In genomic region chr17:50206604-50207293, GRCh38 we compare ENCODE assay signal across 9 cellular contexts. TPM values are rescaled to one million over a fixed set of nuclear protein-coding genes. Genes with fewer than 3 reads are reported as not detected.
DNase-seq lines count a peak whose midpoint lies in the region; ATAC-seq and TF ChIP-seq lines count a peak whose summit lies in the region.
"Had no signal": no experiment of that assay in that cellular context is flagged by ENCODE, and none has a peak within 500 bp of the region (broad histone marks: within the 10 kb centered on the region; RNA-seq: fewer than 3 reads in every experiment).

No MANE protein-coding gene starts in this region.

- no peaks in the 10 kb centered on the region for H3K36me3 ChIP-seq in SK-N-SH (replicated peaks in 1 of 2; ENCODE audit: control insufficient read depth in 1 of 2, insufficient read depth in 2 of 2, low read length in 1 of 2)
- H3K36me3 ChIP-seq in testis (ENCODE audit: low read depth, missing control alignments): no peaks in the 10 kb centered on the region

- H3K4me3 ChIP-seq in SK-N-SH (ENCODE audit: low read depth in 2 of 2, low read length in 1 of 2): peak overlapping the region; percentile 2 to 45; a peak in 3 of 4 replicates
- peak overlapping the region; percentile 26; the same call in 1 of the 2 replicates for H3K4me3 ChIP-seq in iPS-18c (ENCODE audit: insufficient read depth, low read depth, low read length)
- no peak overlapping the region for H3K4me3 ChIP-seq in testis

- POLR2A ChIA-PET in SK-N-SH (lab: Yijun Ruan, JAX): interaction anchor here (0.6 to 2.0 kb wide), 2 partner anchors 29 to 45 kb away, joined by 3 to 6 read pairs; no protein-coding TSS in a partner anchor

- H3K27ac ChIP-seq in SK-N-SH (ENCODE audit: low read depth in 2 of 2, low read length in 1 of 2) (peak overlapping the region; percentile 97 to 100), testis (peak overlapping the region; percentile 46 to 87)

- no peaks in the 10 kb centered on the region for H3K9me3 Mint-ChIP-seq in activated T-cell treated with anti-CD3 and anti-CD28 coated beads, Interleukin-2, amount 50 U/mL, for 4 hours

- peaks cover 5% of the 10 kb centered on the region for H3K4me1 Mint-ChIP-seq in activated T-cell treated with anti-CD3 and anti-CD28 coated beads, Interleukin-2, amount 50 U/mL, for 4 hours (ENCODE audit: low read depth)

- H3K4me2 ChIP-seq in SK-N-SH: peak overlapping the region; percentile 89

- CTCF ChIA-PET in SK-N-SH (lab: Yijun Ruan, JAX): interaction anchor here (1.0 to 25.6 kb wide), 8 partner anchors 9 to 192 kb away, joined by 3 to 2150 read pairs (median 4); partner anchors contain the start of genes SGCA and TMEM92

- H3K4me1 ChIP-seq in SK-N-SH (ENCODE audit: control insufficient read depth in 1 of 2, insufficient read depth in 2 of 2, low read depth in 1 of 2, low read length in 1 of 2): peaks cover 65 to 86% of the 10 kb centered on the region in 2 experiments
- peaks cover 60% of the 10 kb centered on the region for H3K4me1 ChIP-seq in testis

- WGBS in SK-N-SH (ENCODE audit: low lambda C conversion rate): 20% methylated on average over 18 of the region's 18 CpGs
- 40 to 44% methylated on average over 18 of the region's 18 CpGs for WGBS in testis, 2 donors

- peak; percentile 15 to 76; a peak in 2 of 4 replicates for TF ChIP-seq EP300 in SK-N-SH (IDR thresholded peaks at IDR 0.05; ENCODE audit: borderline replicate concordance in 1 of 2, low read depth in 1 of 2, low read length in 1 of 2)

- 0 out of 2 replicates have a peak, but pooled peaks have one; percentile 9 for TF ChIP-seq RAD21 in SK-N-SH (IDR thresholded peaks at IDR 0.05; ENCODE audit: low read length)

- H4K20me1 ChIP-seq in SK-N-SH (ENCODE audit: insufficient read depth): no peaks in the 10 kb centered on the region

- no peak; the same call in 1 of the 2 replicates for TF ChIP-seq CTCF in SK-N-SH (IDR thresholded peaks at IDR 0.05)
- TF ChIP-seq CTCF in testis (IDR thresholded peaks at IDR 0.05): no peak

- ATAC-seq in activated T-cell treated with anti-CD3 and anti-CD28 coated beads, Interleukin-2, amount 50 U/mL, for 4 hours: no peak

- H3K9me2 ChIP-seq in SK-N-SH: no peaks in the 10 kb centered on the region

- H3K36me3 Mint-ChIP-seq in activated T-cell treated with anti-CD3 and anti-CD28 coated beads, Interleukin-2, amount 50 U/mL, for 4 hours (ENCODE audit: insufficient read depth): no peaks in the 10 kb centered on the region

- H3K27me3 ChIP-seq in SK-N-SH (ENCODE audit: insufficient read depth): no peaks in the 10 kb centered on the region
- H3K27me3 ChIP-seq in testis: no peaks in the 10 kb centered on the region

- H3K9me3 ChIP-seq in SK-N-SH (no peaks in the 10 kb centered on the region), iPS-18c (ENCODE audit: control insufficient read depth, insufficient read depth, low read length) (no peaks in the 10 kb centered on the region), testis (no peaks in the 10 kb centered on the region)

- no peak for TF ChIP-seq POLR2A in testis (IDR thresholded peaks at IDR 0.05)

- peak overlapping the region; percentile 75 for H3K9ac ChIP-seq in SK-N-SH

- H3K27me3 Mint-ChIP-seq in activated T-cell treated with anti-CD3 and anti-CD28 coated beads, Interleukin-2, amount 50 U/mL, for 4 hours (ENCODE audit: low read depth): peaks cover 77% of the 10 kb centered on the region

- H2AFZ ChIP-seq in SK-N-SH (ENCODE audit: low read depth): peak overlapping the region; percentile 62; the same call in 1 of the 2 replicates

- H3K79me2 ChIP-seq in SK-N-SH (ENCODE audit: insufficient read depth): peaks cover 18% of the 10 kb centered on the region

- H3K4me3 Mint-ChIP-seq in activated T-cell treated with anti-CD3 and anti-CD28 coated beads, Interleukin-2, amount 50 U/mL, for 4 hours: no peak overlapping the region

- intact Hi-C loops in testis (cut with DNase I; ENCODE audit: low total_unique reads): no loop called here

- peaks cover 52% of the 10 kb centered on the region for H3F3A ChIP-seq in SK-N-SH (replicated peaks; ENCODE audit: insufficient read depth)

- peak; percentile 31 to 40 for DNase-seq in activated T-cell treated with anti-CD3 and anti-CD28 coated beads, Interleukin-2, amount 50 U/mL, for 48 hours
- DNase-seq in activated T-cell treated with anti-CD3 and anti-CD28 coated beads, Interleukin-2, amount 50 U/mL, for 4 hours: no peak
- DNase-seq in SK-N-SH (peak; percentile 97), testis (no peak), NCI-H1436 (lab: John Stamatoyannopoulos, UW) (no peak), activated gamma-delta T cell (lab: John Stamatoyannopoulos, UW) (no peak), KG1 (lab: John Stamatoyannopoulos, UW) (no peak)

TF ChIP-seq in SK-N-SH, 30 proteins besides CTCF, POLR2A, EP300 and RAD21 (continues in another document):
- TF ChIP-seq RXRA (IDR thresholded peaks at IDR 0.05; ENCODE audit: borderline replicate concordance, low read depth) (no peak), CHD2 (IDR thresholded peaks at IDR 0.05; ENCODE audit: low read length, partially characterized antibody) (peak; percentile 75), NFIC (IDR thresholded peaks at IDR 0.05; ENCODE audit: borderline replicate concordance) (no peak), TEAD4 (IDR thresholded peaks at IDR 0.05; ENCODE audit: borderline replicate concordance, insufficient read depth) (no peak), SIN3A (IDR thresholded peaks at IDR 0.05; ENCODE audit: borderline replicate concordance, low read depth, low read length) (no peak), TCF12 (IDR thresholded peaks at IDR 0.05) (peak; percentile 94), RCOR1 (IDR thresholded peaks at IDR 0.05; ENCODE audit: low read length) (peak; percentile 67; the same call in 1 of the 2 replicates), MXI1 (IDR thresholded peaks at IDR 0.05; ENCODE audit: low read depth, low read length) (peak; percentile 83), GATA2 (CRISPR knock-in tag; IDR thresholded peaks at IDR 0.05) (no peak), MEF2A (IDR thresholded peaks at IDR 0.05; ENCODE audit: borderline replicate concordance, low read depth) (no peak), NRF1 (IDR thresholded peaks at IDR 0.05; ENCODE audit: low read depth, low read length) (no peak), REST (IDR thresholded peaks at IDR 0.05; ENCODE audit: low read depth, low read length) (peak; percentile 53; the same call in 1 of the 2 replicates), EZH2phosphoT487 (IDR thresholded peaks at IDR 0.05; ENCODE audit: borderline replicate concordance, low read depth) (no peak)

RNA-seq across cellular contexts. Expression of gene COL1A1, which starts 5.3 kb away (rescaled TPM):
- 1 to 10 TPM; 1.6 to 3.2 (median 2.8) TPM for total RNA-seq in activated T-cell treated with anti-CD3 and anti-CD28 coated beads, Interleukin-2, amount 50 U/mL, for 4 hours
- polyA plus RNA-seq in SK-N-SH (2012; rRNA removed) (265 and 1,461 TPM in 2 replicates), testis (ENCODE audit: insufficient read depth, low read depth, low replicate concordance) (557 TPM)
- 757 and 1,045 TPM in 2 replicates for polyA plus RNA-seq in SK-N-SH (2012; cell fraction: cytosol; rRNA removed)
- 2,732 and 4,628 TPM in 2 replicates for polyA plus RNA-seq in SK-N-SH (2012; cell fraction: nucleus; rRNA removed)
- 10 to 100 TPM; 32.5 to 35.1 TPM for total RNA-seq in testis

RNA-seq across cellular contexts. Expression of gene SGCA, which starts 40.9 kb away (rescaled TPM):
- not detected for total RNA-seq in activated T-cell treated with anti-CD3 and anti-CD28 coated beads, Interleukin-2, amount 50 U/mL, for 4 hours
- 0.29 TPM in 1 of 2 replicates, not detected in the other for polyA plus RNA-seq in SK-N-SH (2012; rRNA removed)
- polyA plus RNA-seq in SK-N-SH (2012; cell fraction: cytosol; rRNA removed): 0.04 and 0.07 TPM in 2 replicates
- 0.11 and 0.15 TPM in 2 replicates for polyA plus RNA-seq in SK-N-SH (2012; cell fraction: nucleus; rRNA removed)
- 1 to 10 TPM; 2.4 to 7.6 TPM for total RNA-seq in testis
- polyA plus RNA-seq in testis (ENCODE audit: insufficient read depth, low read depth, low replicate concordance): 33.1 TPM
- total RNA-seq: SK-MEL-5 had no signal

RNA-seq across cellular contexts. Expression of gene PPP1R9B, which starts 56.3 kb away (rescaled TPM):
- 10 to 100 TPM; 70.2 to 82.2 (median 76.6) TPM for total RNA-seq in activated T-cell treated with anti-CD3 and anti-CD28 coated beads, Interleukin-2, amount 50 U/mL, for 4 hours
- 26.9 and 35.2 TPM in 2 replicates for polyA plus RNA-seq in SK-N-SH (2012; rRNA removed)
- 19.8 and 24.9 TPM in 2 replicates for polyA plus RNA-seq in SK-N-SH (2012; cell fraction: cytosol; rRNA removed)
- 65.0 and 65.1 TPM in 2 replicates for polyA plus RNA-seq in SK-N-SH (2012; cell fraction: nucleus; rRNA removed)
- 10 to 100 TPM; 81.1 to 82.4 TPM for total RNA-seq in testis
- polyA plus RNA-seq in testis (ENCODE audit: insufficient read depth, low read depth, low replicate concordance): 49.1 TPM

Comparison
In these comparisons a context has a peak if more than half of its experiments do, and no peak if none do; other contexts are left out.
1. DNase-seq: peak in activated T-cell treated with anti-CD3 and anti-CD28 coated beads, Interleukin-2, amount 50 U/mL, for 48 hours (2 of 2) and SK-N-SH (single experiment); none in activated T-cell treated with anti-CD3 and anti-CD28 coated beads, Interleukin-2, amount 50 U/mL, for 4 hours (single experiment), testis (single experiment), NCI-H1436 (single experiment), activated gamma-delta T cell (single experiment) and KG1 (single experiment).
2. H3K4me3 ChIP-seq: peak in SK-N-SH (2 of 2) and iPS-18c (single experiment); none in testis (0 of 2).
3. RNA of gene COL1A1, which starts 5.3 kb away (total RNA-seq): 32.5 to 35.1 TPM in testis; 1.6 to 3.2 TPM in activated T-cell treated with anti-CD3 and anti-CD28 coated beads, Interleukin-2, amount 50 U/mL, for 4 hours; every median in the first group is over 4 times any median in the second.